In the genomic region with DNA sequence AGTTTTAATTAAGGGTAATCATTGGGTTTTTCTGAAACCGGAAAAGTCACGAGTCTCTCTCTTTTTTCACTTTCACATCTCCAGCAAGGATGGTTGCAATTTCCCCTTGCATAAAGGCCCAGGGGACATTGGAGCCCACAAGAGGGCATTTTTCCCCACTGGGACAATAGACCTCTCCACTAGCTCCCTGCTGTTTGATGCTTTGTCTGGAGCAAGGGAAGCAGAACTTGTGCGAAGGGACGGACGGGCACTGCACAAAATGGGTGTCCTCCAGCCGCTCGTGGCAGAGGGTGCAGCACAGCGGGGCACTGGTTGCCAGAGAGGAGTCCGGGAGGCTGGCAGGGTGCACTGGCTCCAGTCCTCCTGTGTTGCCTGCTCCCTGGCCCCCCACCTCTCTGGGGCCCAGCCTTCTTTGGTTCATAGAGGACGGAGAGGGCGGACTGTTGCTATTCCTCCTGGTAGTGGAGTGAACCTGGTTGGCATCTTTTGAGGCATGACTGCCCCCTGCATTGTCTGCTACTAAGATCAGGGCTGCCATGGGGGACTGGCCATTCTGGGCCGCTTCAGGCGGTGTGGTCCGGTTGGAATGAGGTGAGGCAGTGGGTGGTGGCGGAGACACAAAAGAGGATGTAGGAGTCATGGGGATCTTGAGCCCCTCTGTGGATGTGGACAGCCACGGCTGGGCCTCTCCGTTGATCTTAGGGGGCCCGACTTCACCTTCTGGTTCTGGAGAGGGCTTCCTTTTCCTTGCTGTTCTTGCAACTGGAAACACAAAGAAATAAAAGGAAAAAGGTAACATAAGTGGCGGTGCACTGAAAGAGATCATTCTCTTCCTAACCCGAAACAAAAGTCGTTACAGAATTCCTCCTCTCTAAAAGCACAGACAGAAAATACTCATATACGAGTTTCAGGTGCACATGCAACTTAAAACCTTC, we compare ENCODE assay signal across 8 cellular contexts. TPM values are rescaled to one million over a fixed set of nuclear protein-coding genes. Genes with fewer than 3 reads are reported as not detected.
DNase-seq lines count a peak whose midpoint lies in the region; ATAC-seq and TF ChIP-seq lines count a peak whose summit lies in the region.

No MANE protein-coding gene starts in this region.

- H3K9me3 Mint-ChIP-seq in activated naive CD4-positive, alpha-beta T cell treated with anti-CD3 and anti-CD28 coated beads, Interleukin-2, amount 50 U/mL, for 24 hours = no peaks in the 10 kb centered on the region

- peaks cover 17% of the 10 kb centered on the region for H3K4me1 ChIP-seq in ACC112 (ENCODE audit: control insufficient read depth, insufficient read depth, low read length, unreplicated experiment)
- peaks cover 4% of the 10 kb centered on the region for H3K4me1 ChIP-seq in right cardiac atrium (ENCODE audit: control insufficient read depth, insufficient read depth, low read length)

- peaks cover 73% of the 10 kb centered on the region for H3K79me2 ChIP-seq in ACC112 (ENCODE audit: control insufficient read depth, insufficient read depth, low read length, unreplicated experiment)

- no peaks in the 10 kb centered on the region for H3K9me3 ChIP-seq in right cardiac atrium (ENCODE audit: control insufficient read depth, low read length)

- TF ChIP-seq POLR2A in GM18505 (IDR thresholded peaks at IDR 0.05; ENCODE audit: borderline replicate concordance, extremely low read depth, insufficient read depth, insufficient read length) = peak; percentile 42

- peak overlapping the region; percentile 87 for H3K4me3 Mint-ChIP-seq in activated naive CD4-positive, alpha-beta T cell treated with anti-CD3 and anti-CD28 coated beads, Interleukin-2, amount 50 U/mL, for 24 hours

- H3K27me3 Mint-ChIP-seq in activated naive CD4-positive, alpha-beta T cell treated with anti-CD3 and anti-CD28 coated beads, Interleukin-2, amount 50 U/mL, for 24 hours = no peaks in the 10 kb centered on the region

- H3K36me3 Mint-ChIP-seq in activated naive CD4-positive, alpha-beta T cell treated with anti-CD3 and anti-CD28 coated beads, Interleukin-2, amount 50 U/mL, for 24 hours = peaks cover 39% of the 10 kb centered on the region

- H3K36me3 ChIP-seq in ACC112 (ENCODE audit: insufficient read depth, low read length) = peaks cover 40% of the 10 kb centered on the region

- H3K27me3 ChIP-seq in ACC112 (ENCODE audit: insufficient read depth, low read length) (no peaks in the 10 kb centered on the region), right cardiac atrium (ENCODE audit: control insufficient read depth, insufficient read depth) (no peaks in the 10 kb centered on the region)

- H3K27ac ChIP-seq in ACC112 (ENCODE audit: low read depth, low read length) = peak overlapping the region; percentile 98
- peak overlapping the region; percentile 98 for H3K27ac ChIP-seq in right cardiac atrium (ENCODE audit: low read length)

- H2AFZ ChIP-seq in ACC112 (ENCODE audit: low read length, unreplicated experiment) = no peak overlapping the region

- peak overlapping the region; percentile 95 for H3K27ac Mint-ChIP-seq in activated naive CD4-positive, alpha-beta T cell treated with anti-CD3 and anti-CD28 coated beads, Interleukin-2, amount 50 U/mL, for 24 hours

- DNase-seq in NCI-H774 (lab: John Stamatoyannopoulos, UW) (peak; percentile 49), right cardiac atrium (peak; percentile 35 to 75 (median 69)), retina (peak; percentile 77), T-helper 9 cell (no peak)

- peaks cover 60% of the 10 kb centered on the region for H3K4me1 Mint-ChIP-seq in activated naive CD4-positive, alpha-beta T cell treated with anti-CD3 and anti-CD28 coated beads, Interleukin-2, amount 50 U/mL, for 24 hours

- intact Hi-C loops in right cardiac atrium (cut with DNase I) = loop anchor here in 3 of 4 donors (5.0 kb wide), 5 partner anchors 70 to 470 kb away; no protein-coding TSS in a partner anchor

- WGBS in right cardiac atrium = 2% methylated on average over 22 of the region's 22 CpGs

- ATAC-seq in GM18505 (IDR thresholded peaks at IDR 0.05; ENCODE audit: unreplicated experiment) (no peak), right cardiac atrium (no peak), HG03571 (IDR thresholded peaks at IDR 0.05; ENCODE audit: unreplicated experiment) (no peak)

- H3K4me3 ChIP-seq in ACC112 (ENCODE audit: low read depth, low read length) = peak overlapping the region; percentile 96
- H3K4me3 ChIP-seq in right cardiac atrium (ENCODE audit: low read length) = peak overlapping the region; percentile 71

RNA-seq across cellular contexts. Expression of a gene that starts 2.6 kb away (rescaled TPM):
- total RNA-seq in right cardiac atrium = 100 to 1,000 TPM in 3 of 4 donors, 10 to 100 TPM in 1; 92.3 to 123 (median 108) TPM
- 69.3 TPM for polyA plus RNA-seq in right cardiac atrium
